ENCODE assay signal across 16 cellular contexts in the genomic region with DNA sequence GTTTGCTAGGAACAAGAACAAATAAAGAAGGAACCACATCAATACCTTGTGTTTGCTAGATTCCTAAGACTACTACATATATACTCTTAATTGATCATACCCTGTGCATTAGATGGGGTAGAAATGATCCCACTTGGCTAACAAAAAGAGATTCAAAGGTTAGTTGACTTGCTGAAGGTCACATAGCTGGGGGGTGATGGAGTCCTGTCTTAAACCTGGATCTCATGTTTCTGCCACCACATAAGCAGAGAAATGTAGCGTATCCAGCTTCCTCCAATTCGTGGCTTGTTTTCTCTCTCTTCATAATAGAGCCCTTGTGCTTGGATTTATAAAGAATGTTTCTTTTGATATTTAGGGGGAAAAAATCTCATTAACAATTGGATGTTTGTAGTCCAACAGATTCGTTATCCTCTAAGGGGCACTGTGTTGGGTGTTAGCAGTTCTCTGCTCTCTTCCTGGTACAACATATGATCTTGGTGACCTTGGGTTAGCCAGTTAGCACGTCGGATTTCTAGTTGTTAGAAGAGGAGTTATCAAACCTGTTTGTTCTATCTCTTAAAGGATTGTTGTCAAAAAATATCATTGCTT.
"Had no signal": no experiment of that assay in that cellular context is flagged by ENCODE, and none has a peak within 500 bp of the region (broad histone marks: within the 10 kb centered on the region; RNA-seq: fewer than 3 reads in every experiment).

No MANE protein-coding gene starts in this region.

- H3K27ac ChIP-seq: thyroid gland, uterus had no signal

- DNase-seq: activated B cell treated with CpG ODN at 0.5 μM for 24 hours; activated CD4-positive, alpha-beta T cell treated with anti-CD3 and anti-CD28 coated beads, Interleukin-2, amount 10 ng/mL, durations not matched to agents 7 days and 5 days; activated CD8-positive, alpha-beta memory T cell treated with anti-CD3 and anti-CD28 coated beads for 24 hours; activated naive CD4-positive, alpha-beta T cell treated with anti-CD3 and anti-CD28 coated beads for 36 hours; effector memory CD8-positive, alpha-beta T cell; glutamatergic neuron; nephron progenitor cell; stimulated activated CD4-positive, alpha-beta T cell treated with anti-CD3 and anti-CD28 coated beads, Interleukin-4, amount 100 ng/mL, for 1 hour; stimulated activated CD8-positive, alpha-beta memory T cell treated with anti-CD3 and anti-CD28 coated beads, Interleukin-4, amount 100 ng/mL, for 48 hours; stimulated activated naive CD8-positive, alpha-beta T cell treated with anti-CD3 and anti-CD28 coated beads, Interleukin-15, Interleukin-2, amounts not matched to agents 100 U/mL and 50 U/mL, for 24 hours; thyroid gland; uterus had no signal

- H3K4me3 Mint-ChIP-seq: activated B cell treated with CpG ODN at 0.5 μM for 24 hours; activated CD4-positive, alpha-beta T cell treated with anti-CD3 and anti-CD28 coated beads, Interleukin-2, amount 10 ng/mL, durations not matched to agents 7 days and 5 days; activated naive CD4-positive, alpha-beta T cell treated with anti-CD3 and anti-CD28 coated beads for 36 hours; central memory CD8-positive, alpha-beta T cell; effector memory CD8-positive, alpha-beta T cell; memory B cell; nephron progenitor cell; T-helper 1 cell treated with Interleukin-12 subunit alpha and Interleukin-12 subunit beta and Interleukin-4 antibody, amounts not matched to agents 30 μg/mL and 1 μg/mL, for 36 hours had no signal

- H3K9me3 Mint-ChIP-seq: activated B cell treated with CpG ODN at 0.5 μM for 24 hours; activated CD4-positive, alpha-beta T cell treated with anti-CD3 and anti-CD28 coated beads, Interleukin-2, amount 10 ng/mL, durations not matched to agents 7 days and 5 days; activated naive CD4-positive, alpha-beta T cell treated with anti-CD3 and anti-CD28 coated beads for 36 hours; central memory CD8-positive, alpha-beta T cell; effector memory CD8-positive, alpha-beta T cell; memory B cell; T-helper 1 cell treated with Interleukin-12 subunit alpha and Interleukin-12 subunit beta and Interleukin-4 antibody, amounts not matched to agents 30 μg/mL and 1 μg/mL, for 36 hours had no signal

- H3K36me3 Mint-ChIP-seq: memory B cell had no signal

- H3K27ac Mint-ChIP-seq: activated B cell treated with CpG ODN at 0.5 μM for 24 hours; activated CD4-positive, alpha-beta T cell treated with anti-CD3 and anti-CD28 coated beads, Interleukin-2, amount 10 ng/mL, durations not matched to agents 7 days and 5 days; activated naive CD4-positive, alpha-beta T cell treated with anti-CD3 and anti-CD28 coated beads for 36 hours; effector memory CD8-positive, alpha-beta T cell; memory B cell; nephron progenitor cell; T-helper 1 cell treated with Interleukin-12 subunit alpha and Interleukin-12 subunit beta and Interleukin-4 antibody, amounts not matched to agents 30 μg/mL and 1 μg/mL, for 36 hours had no signal

- H3K4me3 ChIP-seq: thyroid gland, uterus had no signal

- ATAC-seq: effector memory CD8-positive, alpha-beta T cell; left lobe of liver; stimulated activated naive CD8-positive, alpha-beta T cell treated with anti-CD3 and anti-CD28 coated beads, Interleukin-15, Interleukin-2, amounts not matched to agents 100 U/mL and 50 U/mL, for 24 hours had no signal

- H3K9me3 ChIP-seq: thyroid gland, uterus had no signal

- H3K36me3 ChIP-seq: thyroid gland, uterus had no signal

- H3K27me3 ChIP-seq: thyroid gland, uterus had no signal

- H3K27me3 Mint-ChIP-seq: activated B cell treated with CpG ODN at 0.5 μM for 24 hours had no signal

- H3K4me1 Mint-ChIP-seq: activated CD4-positive, alpha-beta T cell treated with anti-CD3 and anti-CD28 coated beads, Interleukin-2, amount 10 ng/mL, durations not matched to agents 7 days and 5 days; central memory CD8-positive, alpha-beta T cell had no signal

- H3K4me1 ChIP-seq: uterus had no signal
